Comparison of ENCODE assay signal across 8 cellular contexts in genomic region chr17:42772945-42773289, GRCh38. TPM values are rescaled to one million over a fixed set of nuclear protein-coding genes. Genes with fewer than 3 reads are reported as not detected.
DNase-seq lines count a peak whose midpoint lies in the region; ATAC-seq and TF ChIP-seq lines count a peak whose summit lies in the region.

No MANE protein-coding gene starts in this region.

- DNase-seq in T-helper 1 cell = no peak
- DNase-seq in activated naive CD4-positive, alpha-beta T cell treated with anti-CD3 and anti-CD28 coated beads, Interleukin-2, amount 50 U/mL, for 72 hours (ENCODE audit: low spot score in 2 of 2) = no peak
- DNase-seq in immature natural killer cell = no peak
- no peak for DNase-seq in substantia nigra (lab: John Stamatoyannopoulos, UW)
- DNase-seq in erythroblast (lab: John Stamatoyannopoulos, UW) = no peak
- DNase-seq in NCI-H2171 (lab: John Stamatoyannopoulos, UW) = no peak

- no peaks in the 10 kb centered on the region for H3K9me3 Mint-ChIP-seq in T-helper 1 cell treated with Interleukin-12 subunit alpha and Interleukin-12 subunit beta and Interleukin-4 antibody, amounts not matched to agents 30 μg/mL and 1 μg/mL, for 36 hours
- H3K9me3 Mint-ChIP-seq in activated naive CD4-positive, alpha-beta T cell treated with anti-CD3 and anti-CD28 coated beads, Interleukin-2, amount 50 U/mL, for 72 hours = no peaks in the 10 kb centered on the region
- no peaks in the 10 kb centered on the region for H3K9me3 Mint-ChIP-seq in immature natural killer cell

- ATAC-seq in activated naive CD4-positive, alpha-beta T cell treated with anti-CD3 and anti-CD28 coated beads, Interleukin-2, amount 50 U/mL, for 72 hours = no peak
- ATAC-seq in GM18907 (IDR thresholded peaks at IDR 0.05; ENCODE audit: unreplicated experiment) = no peak

- peak overlapping the region; percentile 87 for H3K27ac ChIP-seq in substantia nigra (ENCODE audit: low read depth, low read length, poor library complexity, severe bottlenecking)

- H3K4me1 Mint-ChIP-seq in T-helper 1 cell treated with Interleukin-12 subunit alpha and Interleukin-12 subunit beta and Interleukin-4 antibody, amounts not matched to agents 30 μg/mL and 1 μg/mL, for 36 hours (ENCODE audit: low read depth) = peaks cover 26% of the 10 kb centered on the region
- peaks cover 24 to 34% of the 10 kb centered on the region in 2 donors for H3K4me1 Mint-ChIP-seq in immature natural killer cell

- peak overlapping the region; percentile 99 for H3K4me3 Mint-ChIP-seq in T-helper 1 cell treated with Interleukin-12 subunit alpha and Interleukin-12 subunit beta and Interleukin-4 antibody, amounts not matched to agents 30 μg/mL and 1 μg/mL, for 36 hours
- peak overlapping the region; percentile 98 to 100 (median 99) for H3K4me3 Mint-ChIP-seq in immature natural killer cell

- H3K36me3 Mint-ChIP-seq in T-helper 1 cell treated with Interleukin-12 subunit alpha and Interleukin-12 subunit beta and Interleukin-4 antibody, amounts not matched to agents 30 μg/mL and 1 μg/mL, for 36 hours (ENCODE audit: low read depth) = peaks cover 22% of the 10 kb centered on the region
- H3K36me3 Mint-ChIP-seq in activated naive CD4-positive, alpha-beta T cell treated with anti-CD3 and anti-CD28 coated beads, Interleukin-2, amount 50 U/mL, for 72 hours = peaks cover 25 to 26% of the 10 kb centered on the region in 2 donors
- H3K36me3 Mint-ChIP-seq in immature natural killer cell = peaks cover 0 to 18% (median 8%) of the 10 kb centered on the region in 3 donors

- no peak for TF ChIP-seq POLR2A in erythroblast (IDR thresholded peaks at IDR 0.05; ENCODE audit: low read length)

- peak overlapping the region; percentile 97 for H3K27ac Mint-ChIP-seq in T-helper 1 cell treated with Interleukin-12 subunit alpha and Interleukin-12 subunit beta and Interleukin-4 antibody, amounts not matched to agents 30 μg/mL and 1 μg/mL, for 36 hours
- H3K27ac Mint-ChIP-seq in activated naive CD4-positive, alpha-beta T cell treated with anti-CD3 and anti-CD28 coated beads, Interleukin-2, amount 50 U/mL, for 72 hours = peak overlapping the region; percentile 92 to 99
- peak overlapping the region; percentile 98 to 99 (median 99) for H3K27ac Mint-ChIP-seq in immature natural killer cell

- H3K27me3 Mint-ChIP-seq in T-helper 1 cell treated with Interleukin-12 subunit alpha and Interleukin-12 subunit beta and Interleukin-4 antibody, amounts not matched to agents 30 μg/mL and 1 μg/mL, for 36 hours (ENCODE audit: low read depth) = peaks cover 5% of the 10 kb centered on the region
- H3K27me3 Mint-ChIP-seq in immature natural killer cell (ENCODE audit: low read depth in 3 of 3) = peaks cover 0 to 15% (median 4%) of the 10 kb centered on the region in 3 donors

RNA-seq across cellular contexts. Expression of gene VPS25, which starts 0.3 kb away (rescaled TPM):
- 10 to 100 TPM; 58.4 to 62.2 TPM for total RNA-seq in activated naive CD4-positive, alpha-beta T cell treated with anti-CD3 and anti-CD28 coated beads, Interleukin-2, amount 50 U/mL, for 72 hours
- 10 to 100 TPM; 60.2 to 94.1 (median 90.2) TPM for polyA plus RNA-seq in immature natural killer cell

RNA-seq across cellular contexts. Expression of gene WNK4, which starts 7.5 kb away (rescaled TPM):
- total RNA-seq in activated naive CD4-positive, alpha-beta T cell treated with anti-CD3 and anti-CD28 coated beads, Interleukin-2, amount 50 U/mL, for 72 hours = 1 to 10 TPM in 1 of 2 donors, under 1 TPM in 1; 0.56 to 1.7 TPM
- polyA plus RNA-seq in immature natural killer cell = not detected

RNA-seq across cellular contexts. Expression of gene RAMP2, which starts 11.9 kb away (rescaled TPM):
- not detected for total RNA-seq in activated naive CD4-positive, alpha-beta T cell treated with anti-CD3 and anti-CD28 coated beads, Interleukin-2, amount 50 U/mL, for 72 hours
- not detected for polyA plus RNA-seq in immature natural killer cell

RNA-seq across cellular contexts. Expression of gene COA3, which starts 25.6 kb away (rescaled TPM):
- total RNA-seq in activated naive CD4-positive, alpha-beta T cell treated with anti-CD3 and anti-CD28 coated beads, Interleukin-2, amount 50 U/mL, for 72 hours = 10 to 100 TPM; 14.8 to 32.7 TPM
- polyA plus RNA-seq in immature natural killer cell = 100 to 1,000 TPM; 162 to 221 (median 186) TPM

RNA-seq across cellular contexts. Expression of gene CNTD1, which starts 25.7 kb away (rescaled TPM):
- total RNA-seq in activated naive CD4-positive, alpha-beta T cell treated with anti-CD3 and anti-CD28 coated beads, Interleukin-2, amount 50 U/mL, for 72 hours = under 1 TPM in 1 of 2 donors, not detected in 1; 0.43 TPM
- under 1 TPM in 2 of 3 donors, not detected in 1; 0.10 to 0.40 TPM for polyA plus RNA-seq in immature natural killer cell
